Comparison of ENCODE assay signal across 6 cellular contexts in the genomic region with DNA sequence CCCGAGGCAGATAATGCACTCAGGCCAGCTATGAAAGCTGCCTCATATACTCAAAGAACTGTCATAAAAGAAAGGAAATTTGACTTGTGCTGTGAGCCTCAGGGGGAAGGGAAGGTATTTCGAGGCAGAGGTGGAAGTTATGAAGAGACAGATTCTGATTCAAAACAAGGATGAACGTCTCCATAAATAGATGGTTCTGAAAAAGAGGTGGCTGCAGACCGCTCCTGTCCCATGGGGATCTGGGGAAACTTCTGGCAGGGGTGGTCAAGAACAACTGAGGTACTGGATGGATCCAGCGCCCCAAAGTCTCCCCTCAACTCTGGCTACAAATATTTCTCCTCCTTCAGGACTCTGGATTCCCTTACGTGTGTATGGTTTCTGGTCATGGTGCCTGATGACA.
"Had no signal": no experiment of that assay in that cellular context is flagged by ENCODE, and none has a peak within 500 bp of the region (broad histone marks: within the 10 kb centered on the region; RNA-seq: fewer than 3 reads in every experiment).

No MANE protein-coding gene starts in this region.

- H3K4me3 ChIP-seq: GM23248, HAP-1 had no signal

- H3K36me3 ChIP-seq: HAP-1 had no signal

- H3K9me3 ChIP-seq: HAP-1 had no signal

- H3K27ac ChIP-seq: GM23248, HL-60 had no signal

- H3K9ac ChIP-seq: GM23248 had no signal

- H3K4me1 ChIP-seq: HAP-1 had no signal

- DNase-seq: GM23248, GOT3, H7, HFFc6 had no signal
